Comparison of ENCODE assay signal across 8 cellular contexts in genomic region chr6:33633462-33634158, GRCh38. TPM values are rescaled to one million over a fixed set of nuclear protein-coding genes. Genes with fewer than 3 reads are reported as not detected.
DNase-seq lines count a peak whose midpoint lies in the region; ATAC-seq and TF ChIP-seq lines count a peak whose summit lies in the region.

No MANE protein-coding gene starts in this region.

- H3K4me3 ChIP-seq in PC-3 (ENCODE audit: low read length) (peak overlapping the region; percentile 64), foreskin fibroblast (ENCODE audit: low read depth in 1 of 2, low read length in 2 of 2) (peak overlapping the region; percentile 52 to 62), neuron (ENCODE audit: low read length) (peak overlapping the region; percentile 58), tibial nerve (peak overlapping the region; percentile 26 to 55 (median 50))

- H2AFZ ChIP-seq in PC-3 (ENCODE audit: low read length): peak overlapping the region; percentile 77
- H2AFZ ChIP-seq in neuron (ENCODE audit: low read depth, low read length): peak overlapping the region; percentile 49

- POLR2A ChIA-PET in PC-3 (lab: Charles Lee; ENCODE audit: unreplicated experiment): no interaction called here

- CTCF ChIA-PET in PC-3 (lab: Charles Lee): no interaction called here

- 0 to 1% methylated on average over 2 to 30 of the region's 86 CpGs for whole genome bisulfite sequencing in tibial nerve, 2 donors

- peak overlapping the region; percentile 23; the same call in 1 of the 2 replicates for H3K9ac ChIP-seq in PC-3 (ENCODE audit: low read length)

- peaks cover 17% of the 10 kb centered on the region for H4K20me1 ChIP-seq in PC-3 (ENCODE audit: low read length)

- intact Hi-C loops in PC-3 (cut with micrococcal nuclease): loop anchor here (2.0 to 5.0 kb wide), 2 partner anchors 43 to 69 kb away; no protein-coding TSS in a partner anchor

- no peak overlapping the region for H3K27ac ChIP-seq in PC-3 (ENCODE audit: low read length)
- peak overlapping the region; percentile 44 to 92 (median 86) for H3K27ac ChIP-seq in tibial nerve

- TF ChIP-seq CTCF in PC-3 (conservative IDR thresholded peaks at IDR 0.05; ENCODE audit: low read depth, low read length): no peak
- no peak for TF ChIP-seq CTCF in foreskin fibroblast (IDR thresholded peaks at IDR 0.05; ENCODE audit: low read depth, low read length)
- TF ChIP-seq CTCF in tibial nerve (IDR thresholded peaks at IDR 0.05): no peak

- H3F3A ChIP-seq in PC-3 (ENCODE audit: low read length, unreplicated experiment): no peaks in the 10 kb centered on the region

- H3K79me2 ChIP-seq in PC-3 (ENCODE audit: low read length): peaks cover 70% of the 10 kb centered on the region

- H3K4me1 ChIP-seq in PC-3 (ENCODE audit: insufficient read depth, low read length) (peaks cover 7% of the 10 kb centered on the region), neuron (ENCODE audit: insufficient read depth, low read length) (peaks cover 22% of the 10 kb centered on the region), tibial nerve (peaks cover 0 to 81% (median 44%) of the 10 kb centered on the region in 4 donors)

- H3K36me3 ChIP-seq in PC-3 (ENCODE audit: low read depth, low read length): peaks cover 4% of the 10 kb centered on the region
- H3K36me3 ChIP-seq in neuron (ENCODE audit: insufficient read depth, low read length): no peaks in the 10 kb centered on the region
- H3K36me3 ChIP-seq in tibial nerve: no peaks in the 10 kb centered on the region

- no peak for TF ChIP-seq EP300 in tibial nerve (IDR thresholded peaks at IDR 0.05)

- H3K4me2 ChIP-seq in PC-3 (ENCODE audit: low read length): peak overlapping the region; percentile 89

- H3K9me2 ChIP-seq in PC-3 (replicated peaks; ENCODE audit: low read length): no peaks in the 10 kb centered on the region

- TF ChIP-seq POLR2A in tibial nerve (IDR thresholded peaks at IDR 0.05): peak in 1 of 2 donors; percentile 13

- DNase-seq in DMS 273 (lab: John Stamatoyannopoulos, UW; ENCODE audit: unreplicated experiment): peak; percentile 84
- no peak for DNase-seq in DMS 273 treated with DMSO at 0.1 percent for 48 hours (lab: John Stamatoyannopoulos, UW)
- peak; percentile 49 for DNase-seq in PC-3
- peak; percentile 51 for DNase-seq in activated effector memory CD4-positive, alpha-beta T cell treated with Interleukin-2 at 50 U/mL for 16 hours
- peak; percentile 77 to 90 for DNase-seq in foreskin fibroblast
- DNase-seq in tibial nerve (ENCODE audit: low spot score in 2 of 2): peak in 1 of 2 donors; percentile 60

- BruUV-seq in PC-3 (replicated peaks; lab: Mats Ljungman, UMichigan): no TSS peak

- H3K9me3 ChIP-seq in PC-3 (ENCODE audit: low read length) (no peaks in the 10 kb centered on the region), neuron (ENCODE audit: low read length) (no peaks in the 10 kb centered on the region), tibial nerve (no peaks in the 10 kb centered on the region)

- ATAC-seq in HG03064 (IDR thresholded peaks at IDR 0.05; ENCODE audit: low read depth, unreplicated experiment) (peak; percentile 54), PC-3 (peak; percentile 83)

- H3K27me3 ChIP-seq in PC-3 (ENCODE audit: low read length) (no peaks in the 10 kb centered on the region), neuron (ENCODE audit: insufficient read depth, low read length) (no peaks in the 10 kb centered on the region), tibial nerve (no peaks in the 10 kb centered on the region)

RNA-seq across cellular contexts. Expression of gene ITPR3, which starts 12.5 kb away (rescaled TPM):
- 41.8 and 50.6 TPM in 2 replicates for total RNA-seq in PC-3 (2014; rRNA removed)
- 100 to 1,000 TPM in 2 of 4 donors, 10 to 100 TPM in 2; 76.8 to 101 (median 93.9) TPM for total RNA-seq in tibial nerve

RNA-seq across cellular contexts. Expression of gene BAK1, which starts 53.5 kb away (rescaled TPM):
- total RNA-seq in PC-3 (2014; rRNA removed): 15.1 and 23.7 TPM in 2 replicates
- total RNA-seq in tibial nerve: 10 to 100 TPM in 2 of 4 donors, 1 to 10 TPM in 2; 7.9 to 15.3 (median 10.1) TPM
